Comparison of ENCODE assay signal across 16 cellular contexts in genomic region chr10:65827344-65827743, GRCh38.
"Had no signal": no experiment of that assay in that cellular context is flagged by ENCODE, and none has a peak within 500 bp of the region (broad histone marks: within the 10 kb centered on the region; RNA-seq: fewer than 3 reads in every experiment).

No MANE protein-coding gene starts in this region.

- H3K9me3 ChIP-seq: gastroesophageal sphincter, neutrophil, tibial nerve had no signal

- ATAC-seq: gastroesophageal sphincter; sciatic nerve; stimulated activated memory B cell treated with anti-CD40 and anti-IgM and Interleukin-4, amounts not matched to agents 10 μg/mL and 1 μg/mL and 100 μg/mL, for 72 hours; T-cell had no signal

- DNase-seq: activated CD4-positive, alpha-beta T cell treated with anti-CD3 and anti-CD28 coated beads for 48 hours; activated CD8-positive, alpha-beta memory T cell treated with anti-CD3 and anti-CD28 coated beads for 24 hours; activated naive CD4-positive, alpha-beta T cell treated with anti-CD3 and anti-CD28 coated beads for 36 hours; effector memory CD4-positive, alpha-beta T cell; posterior cingulate gyrus; spleen; stimulated activated CD4-positive, alpha-beta T cell treated with anti-CD3 and anti-CD28 coated beads, Interleukin-1b, Interleukin-23, amount 100 ng/mL, for 48 hours; T-cell had no signal

- H3K27ac Mint-ChIP-seq: activated naive CD4-positive, alpha-beta T cell treated with anti-CD3 and anti-CD28 coated beads for 36 hours; stimulated activated memory B cell treated with anti-CD40 and anti-IgM and Interleukin-4, amounts not matched to agents 10 μg/mL and 1 μg/mL and 100 μg/mL, for 72 hours; T-cell had no signal

- H3K4me3 Mint-ChIP-seq: activated naive CD4-positive, alpha-beta T cell treated with anti-CD3 and anti-CD28 coated beads for 36 hours; central memory CD8-positive, alpha-beta T cell; stimulated activated memory B cell treated with anti-CD40 and anti-IgM and Interleukin-4, amounts not matched to agents 10 μg/mL and 1 μg/mL and 100 μg/mL, for 72 hours; T-cell had no signal

- H3K36me3 Mint-ChIP-seq: stimulated activated memory B cell treated with anti-CD40 and anti-IgM and Interleukin-4, amounts not matched to agents 10 μg/mL and 1 μg/mL and 100 μg/mL, for 72 hours; T-cell had no signal

- H3K4me3 ChIP-seq: gastroesophageal sphincter, SK-N-MC, spleen, tibial nerve had no signal

- H3K4me1 ChIP-seq: gastroesophageal sphincter, spleen, tibial nerve had no signal

- H3K36me3 ChIP-seq: gastroesophageal sphincter, neutrophil, spleen, tibial nerve had no signal

- H3K27me3 Mint-ChIP-seq: central memory CD8-positive, alpha-beta T cell; stimulated activated memory B cell treated with anti-CD40 and anti-IgM and Interleukin-4, amounts not matched to agents 10 μg/mL and 1 μg/mL and 100 μg/mL, for 72 hours; T-cell had no signal

- H3K27me3 ChIP-seq: gastroesophageal sphincter, neutrophil, spleen, tibial nerve had no signal

- H3K27ac ChIP-seq: epithelial cell of prostate, gastroesophageal sphincter, neutrophil, SK-N-MC, spleen, tibial nerve had no signal

- H3K4me1 Mint-ChIP-seq: central memory CD8-positive, alpha-beta T cell; stimulated activated memory B cell treated with anti-CD40 and anti-IgM and Interleukin-4, amounts not matched to agents 10 μg/mL and 1 μg/mL and 100 μg/mL, for 72 hours; T-cell had no signal
